15 cellular contexts compared by ENCODE assay signal in genomic region chr1:243731974-243732373, GRCh38.
DNase-seq lines count a peak whose midpoint lies in the region; ATAC-seq and TF ChIP-seq lines count a peak whose summit lies in the region.
"Had no signal": no experiment of that assay in that cellular context is flagged by ENCODE, and none has a peak within 500 bp of the region (broad histone marks: within the 10 kb centered on the region; RNA-seq: fewer than 3 reads in every experiment).

No MANE protein-coding gene starts in this region.

- CTCF ChIA-PET in IMR-90 (lab: Yijun Ruan, JAX) (interaction anchor here (0.6 kb wide), 1 partner anchor 398 kb away, joined by 4 read pairs; no protein-coding TSS in a partner anchor), WTC11 (lab: Charles Lee) (interaction anchor here (2.0 to 2.2 kb wide), 2 partner anchors 9 to 17 kb away, joined by 5 to 6 read pairs; no protein-coding TSS in a partner anchor)
- CTCF ChIA-PET in activated CD4-positive, alpha-beta memory T cell treated with anti-CD3 and anti-CD28 coated beads for 36 hours (lab: Charles Lee) = interaction anchor here (0.6 to 2.1 kb wide), 3 partner anchors 10 to 216 kb away, joined by 3 to 6 read pairs (median 3); no protein-coding TSS in a partner anchor

- H3K9me3 ChIP-seq in IMR-90 (ENCODE audit: control insufficient read depth, insufficient read depth, low read length) (no peaks in the 10 kb centered on the region), lower lobe of right lung (no peaks in the 10 kb centered on the region)
- H3K9me3 ChIP-seq: colonic mucosa, esophagus muscularis mucosa, heart right ventricle, thoracic aorta had no signal

- TF ChIP-seq POLR2A in IMR-90 (IDR thresholded peaks at IDR 0.05; ENCODE audit: low read depth, low read length) = no peak

- no peak overlapping the region for H3K4me3 Mint-ChIP-seq in WTC11
- H3K4me3 Mint-ChIP-seq in activated CD4-positive, alpha-beta memory T cell treated with anti-CD3 and anti-CD28 coated beads for 36 hours = no peak overlapping the region
- H3K4me3 Mint-ChIP-seq: activated CD4-positive, alpha-beta T cell treated with anti-CD3 and anti-CD28 coated beads, Interleukin-2, amount 10 ng/mL, durations not matched to agents 7 days and 5 days had no signal

- H3K9ac ChIP-seq in IMR-90 (ENCODE audit: low read depth, low read length) = no peak overlapping the region

- peak overlapping the region; percentile 91 for H3K27ac Mint-ChIP-seq in WTC11
- no peak overlapping the region for H3K27ac Mint-ChIP-seq in activated CD4-positive, alpha-beta memory T cell treated with anti-CD3 and anti-CD28 coated beads for 36 hours
- H3K27ac Mint-ChIP-seq: activated CD4-positive, alpha-beta T cell treated with anti-CD3 and anti-CD28 coated beads, Interleukin-2, amount 10 ng/mL, durations not matched to agents 7 days and 5 days had no signal

- POLR2A ChIA-PET in IMR-90 (lab: Charles Lee; ENCODE audit: unreplicated experiment) = no interaction called here
- POLR2A ChIA-PET in WTC11 (lab: Charles Lee) = no interaction called here
- POLR2A ChIA-PET in activated CD4-positive, alpha-beta memory T cell treated with anti-CD3 and anti-CD28 coated beads for 36 hours (lab: Charles Lee) = no interaction called here

- no peak overlapping the region for H2AK5ac ChIP-seq in IMR-90 (ENCODE audit: low read depth, low read length)

- H3K27ac ChIP-seq in IMR-90 (ENCODE audit: insufficient read depth, low read length) (no peak overlapping the region), lower lobe of right lung (peak overlapping the region; percentile 47)
- H3K27ac ChIP-seq: colonic mucosa, thoracic aorta had no signal

- H3K4me1 Mint-ChIP-seq in WTC11 = peaks cover 68% of the 10 kb centered on the region
- H3K4me1 Mint-ChIP-seq in activated CD4-positive, alpha-beta memory T cell treated with anti-CD3 and anti-CD28 coated beads for 36 hours (ENCODE audit: low read depth) = peaks cover 26% of the 10 kb centered on the region

- peaks cover 5% of the 10 kb centered on the region for H3K9me3 Mint-ChIP-seq in WTC11
- H3K9me3 Mint-ChIP-seq in activated CD4-positive, alpha-beta memory T cell treated with anti-CD3 and anti-CD28 coated beads for 36 hours = peaks cover 3% of the 10 kb centered on the region

- H3K23ac ChIP-seq in IMR-90 (ENCODE audit: low read depth, low read length) = 0 out of 2 replicates have a peak overlapping the region, but pooled peaks have one; percentile 15

- no peak overlapping the region for H3K18ac ChIP-seq in IMR-90 (ENCODE audit: low read depth, low read length)

- ATAC-seq in IMR-90 (ENCODE audit: low read depth) (no peak), WTC11 (no peak; the same call in 1 of the 2 replicates), lower lobe of right lung (peak; percentile 48 to 65)
- ATAC-seq: left colon had no signal

- H3K36me3 Mint-ChIP-seq in WTC11 = peaks cover 4% of the 10 kb centered on the region; the same call in 1 of the 2 replicates
- peaks cover 7% of the 10 kb centered on the region for H3K36me3 Mint-ChIP-seq in activated CD4-positive, alpha-beta memory T cell treated with anti-CD3 and anti-CD28 coated beads for 36 hours

- no peak overlapping the region for H3K4me2 ChIP-seq in IMR-90 (ENCODE audit: low read depth, low read length)

- H2BK15ac ChIP-seq in IMR-90 (ENCODE audit: low read depth, low read length) = no peak overlapping the region

- BruUV-seq in IMR-90 (replicated peaks; lab: Mats Ljungman, UMichigan) = no TSS peak

- H2AFZ ChIP-seq in IMR-90 (replicated peaks; ENCODE audit: low read length, poor library complexity) = no peak overlapping the region

- H3K79me1 ChIP-seq in IMR-90 (ENCODE audit: low read depth in 1 of 2, low read length in 2 of 2) = peaks cover 28 to 54% of the 10 kb centered on the region in 2 experiments

- H4K91ac ChIP-seq in IMR-90 (ENCODE audit: insufficient read depth, low read depth, low read length) = no peak overlapping the region

- intact Hi-C loops in IMR-90 (cut with micrococcal nuclease) = no loop called here
- intact Hi-C loops in lower lobe of right lung (cut with DNase I) = no loop called here
- intact Hi-C loops in activated CD4-positive, alpha-beta memory T cell treated with anti-CD3 and anti-CD28 coated beads for 36 hours (cut with micrococcal nuclease) = loop anchor here (10.0 kb wide), 1 partner anchor 137 kb away; no protein-coding TSS in a partner anchor

- H4K8ac ChIP-seq in IMR-90 (ENCODE audit: low read depth in 2 of 2, low read length in 2 of 2) = no peak overlapping the region

- no peak overlapping the region for H2AK9ac ChIP-seq in IMR-90 (replicated peaks; ENCODE audit: low read depth, low read length, poor library complexity)

- no peak overlapping the region for H3K56ac ChIP-seq in IMR-90 (ENCODE audit: extremely low read depth, insufficient read depth, low read length)

- H3K27me3 Mint-ChIP-seq in WTC11 (ENCODE audit: low read depth) = no peaks in the 10 kb centered on the region
- no peaks in the 10 kb centered on the region for H3K27me3 Mint-ChIP-seq in activated CD4-positive, alpha-beta memory T cell treated with anti-CD3 and anti-CD28 coated beads for 36 hours
- H3K27me3 Mint-ChIP-seq: activated CD4-positive, alpha-beta T cell treated with anti-CD3 and anti-CD28 coated beads, Interleukin-2, amount 10 ng/mL, durations not matched to agents 7 days and 5 days had no signal

- dilution Hi-C loops in IMR-90 (cut with HindIII; ENCODE audit: low sequenced_read_pairs, unreplicated experiment) = no loop called here

- H2BK5ac ChIP-seq in IMR-90 (ENCODE audit: low read depth, low read length, poor library complexity, severe bottlenecking) = no peak overlapping the region

- no peak for TF ChIP-seq RAD21 in IMR-90 (IDR thresholded peaks at IDR 0.05; ENCODE audit: low read length)

- WGBS in IMR-90 (ENCODE audit: extremely low coverage in 2 of 2, insufficient read length in 1 of 2), 2 experiments = no CpG with 5 or more reads among the region's 3 CpGs

- H3K36me3 ChIP-seq in IMR-90 (ENCODE audit: control insufficient read depth, insufficient read depth, low read length) (peaks cover 10% of the 10 kb centered on the region), lower lobe of right lung (no peaks in the 10 kb centered on the region)
- H3K36me3 ChIP-seq: colonic mucosa, esophagus muscularis mucosa, heart right ventricle, thoracic aorta had no signal

- in situ Hi-C loops in IMR-90 (cut with MboI; ENCODE audit: low sequenced_read_pairs) = loop anchor here (25.0 kb wide), 1 partner anchor 530 kb away; no protein-coding TSS in a partner anchor

- DNase-seq in AML-193 (lab: John Stamatoyannopoulos, UW) = peak; percentile 83 to 87
- DNase-seq in IMR-90 = no peak
- no peak for DNase-seq in WTC11 (ENCODE audit: low spot score)
- no peak for DNase-seq in lower lobe of right lung
- DNase-seq in activated CD4-positive, alpha-beta memory T cell treated with anti-CD3 and anti-CD28 coated beads for 36 hours = no peak
- DNase-seq in cerebellar cortex (ENCODE audit: low spot score) = no peak
- no peak for DNase-seq in NCI-H1092 treated with DMSO at 0.1 percent for 48 hours (lab: John Stamatoyannopoulos, UW)
- DNase-seq in GM19238 (ENCODE audit: insufficient read length, low spot score) = no peak
- DNase-seq: activated CD4-positive, alpha-beta T cell treated with anti-CD3 and anti-CD28 coated beads, Interleukin-2, amount 10 ng/mL, durations not matched to agents 7 days and 5 days; colonic mucosa; T-helper 9 cell had no signal

- 0 out of 2 replicates have a peak overlapping the region, but pooled peaks have one; percentile 18 for H3K14ac ChIP-seq in IMR-90 (replicated peaks; ENCODE audit: low read depth, low read length)

- no peak overlapping the region for H2BK120ac ChIP-seq in IMR-90 (ENCODE audit: low read depth, low read length)

- TF ChIP-seq CTCF in IMR-90 (conservative IDR thresholded peaks at IDR 0.05; ENCODE audit: low read depth, low read length) (no peak), WTC11 (IDR thresholded peaks at IDR 0.05) (no peak), lower lobe of right lung (IDR thresholded peaks at IDR 0.05) (no peak)

- no peaks in the 10 kb centered on the region; the same call in 1 of the 2 replicates for H3K4me1 ChIP-seq in IMR-90 (ENCODE audit: control insufficient read depth, insufficient read depth, low read length)
- H3K4me1 ChIP-seq in lower lobe of right lung = peaks cover 27% of the 10 kb centered on the region
- H3K4me1 ChIP-seq: colonic mucosa had no signal

- peaks cover 3% of the 10 kb centered on the region for H4K20me1 ChIP-seq in IMR-90 (ENCODE audit: insufficient read depth, low read length)

- H3K4me3 ChIP-seq in IMR-90 (ENCODE audit: insufficient read depth, low read depth, low read length) (no peak overlapping the region), lower lobe of right lung (no peak overlapping the region)
- H3K4me3 ChIP-seq: colonic mucosa, esophagus muscularis mucosa, heart right ventricle, thoracic aorta had no signal

- H2BK20ac ChIP-seq in IMR-90 (ENCODE audit: low read depth, low read length) = peak overlapping the region; percentile 42; the same call in 1 of the 2 replicates

- H3K4ac ChIP-seq in IMR-90 (ENCODE audit: low read depth, low read length) = no peak overlapping the region

- H3K27me3 ChIP-seq in IMR-90 (ENCODE audit: control insufficient read depth, insufficient read depth, low read length) (no peaks in the 10 kb centered on the region), lower lobe of right lung (ENCODE audit: low read depth) (no peaks in the 10 kb centered on the region)
- H3K27me3 ChIP-seq: colonic mucosa, esophagus muscularis mucosa, heart right ventricle had no signal

- 0 out of 2 replicates have a peak, but pooled peaks cover 3% of the 10 kb centered on the region for H3K9me1 ChIP-seq in IMR-90 (ENCODE audit: insufficient read depth, low read length)

- no peak overlapping the region for H4K5ac ChIP-seq in IMR-90 (ENCODE audit: low read depth, low read length)

TF ChIP-seq in IMR-90, 13 proteins besides CTCF, POLR2A, EP300 and RAD21 (continues in another document):
- TF ChIP-seq FOS (IDR thresholded peaks at IDR 0.05; ENCODE audit: low read depth, low read length) (no peak), MAFK (IDR thresholded peaks at IDR 0.05; ENCODE audit: low read depth, low read length) (no peak), CEBPB (IDR thresholded peaks at IDR 0.05; ENCODE audit: low read depth, low read length) (no peak), NFE2L2 (IDR thresholded peaks at IDR 0.05; ENCODE audit: low read depth, low read length) (no peak), RCOR1 (IDR thresholded peaks at IDR 0.05; ENCODE audit: insufficient replicate concordance, low read length) (no peak), RFX5 (IDR thresholded peaks at IDR 0.05; ENCODE audit: low read depth, low read length) (no peak)

TF ChIP-seq in WTC11, 78 proteins besides CTCF, POLR2A, EP300 and RAD21 (continues in another document):
- TF ChIP-seq NR3C1 (CRISPR knock-in tag; conservative IDR thresholded peaks at IDR 0.05; ENCODE audit: low read depth) = no peak
- no peak for TF ChIP-seq SP1 (CRISPR knock-in tag; conservative IDR thresholded peaks at IDR 0.05)

Comparison
In these comparisons a context has a peak if more than half of its experiments do, and no peak if none do; other contexts are left out.
1. DNase-seq: peak in AML-193 (2 of 2); none in IMR-90 (single experiment), WTC11 (single experiment), lower lobe of right lung (single experiment), activated CD4-positive, alpha-beta memory T cell treated with anti-CD3 and anti-CD28 coated beads for 36 hours (single experiment), cerebellar cortex (single experiment), NCI-H1092 treated with DMSO at 0.1 percent for 48 hours (single experiment) and GM19238 (single experiment).
2. ATAC-seq: peak in lower lobe of right lung (2 of 2); none in IMR-90 (single experiment) and WTC11 (single experiment).